8 cellular contexts compared by ENCODE assay signal in genomic region chr9:20683351-20684034, GRCh38. TPM values are rescaled to one million over a fixed set of nuclear protein-coding genes. Genes with fewer than 3 reads are reported as not detected.
A peak's percentile ranks its signal among the peaks of the same experiment; 100 is the strongest.
DNase-seq lines count a peak whose midpoint lies in the region; ATAC-seq lines count a peak whose summit lies in the region.

No MANE protein-coding gene starts in this region.

- peak; percentile 1 for ATAC-seq in activated CD8-positive, alpha-beta memory T cell treated with anti-CD3 and anti-CD28 coated beads, Interleukin-2, amount 10 ng/mL, durations not matched to agents 7 days and 5 days
- ATAC-seq in HG03378 (IDR thresholded peaks at IDR 0.05; ENCODE audit: unreplicated experiment): peak; percentile 36
- peak; percentile 38 to 40 for ATAC-seq in right cardiac atrium
- ATAC-seq in sciatic nerve: peak; percentile 74

- CTCF ChIA-PET in activated CD8-positive, alpha-beta memory T cell treated with anti-CD3 and anti-CD28 coated beads, Interleukin-2, amount 10 ng/mL, durations not matched to agents 7 days and 5 days (lab: Charles Lee): interaction anchor here (0.9 to 1.7 kb wide), 5 partner anchors 24 to 257 kb away, joined by 3 to 5 read pairs (median 4); partner anchors contain the start of gene MLLT3

- 3% methylated on average over 27 of the region's 27 CpGs for WGBS in right cardiac atrium

- H3K27me3 Mint-ChIP-seq in activated CD8-positive, alpha-beta memory T cell treated with anti-CD3 and anti-CD28 coated beads, Interleukin-2, amount 10 ng/mL, durations not matched to agents 7 days and 5 days: no peaks in the 10 kb centered on the region

- H3K4me1 ChIP-seq in SJCRH30 (no peaks in the 10 kb centered on the region), right cardiac atrium (ENCODE audit: control insufficient read depth, insufficient read depth, low read length) (peaks cover 4% of the 10 kb centered on the region)

- H3K9me3 ChIP-seq in SJCRH30 (replicated peaks) (no peaks in the 10 kb centered on the region), right cardiac atrium (ENCODE audit: control insufficient read depth, low read length) (no peaks in the 10 kb centered on the region)

- H3K36me3 Mint-ChIP-seq in activated CD8-positive, alpha-beta memory T cell treated with anti-CD3 and anti-CD28 coated beads, Interleukin-2, amount 10 ng/mL, durations not matched to agents 7 days and 5 days: peaks cover 3% of the 10 kb centered on the region

- H3K4me3 Mint-ChIP-seq in activated CD8-positive, alpha-beta memory T cell treated with anti-CD3 and anti-CD28 coated beads, Interleukin-2, amount 10 ng/mL, durations not matched to agents 7 days and 5 days: peak overlapping the region; percentile 92

- no peaks in the 10 kb centered on the region for H3K36me3 ChIP-seq in SJCRH30

- H3K9me3 Mint-ChIP-seq in activated CD8-positive, alpha-beta memory T cell treated with anti-CD3 and anti-CD28 coated beads, Interleukin-2, amount 10 ng/mL, durations not matched to agents 7 days and 5 days (ENCODE audit: low read depth): no peaks in the 10 kb centered on the region

- H3K27ac ChIP-seq in SJCRH30 (peak overlapping the region; percentile 5; the same call in 1 of the 2 replicates), right cardiac atrium (ENCODE audit: low read length) (peak overlapping the region; percentile 40)

- peak overlapping the region; percentile 39 for H3K27ac Mint-ChIP-seq in activated CD8-positive, alpha-beta memory T cell treated with anti-CD3 and anti-CD28 coated beads, Interleukin-2, amount 10 ng/mL, durations not matched to agents 7 days and 5 days

- H3K4me1 Mint-ChIP-seq in activated CD8-positive, alpha-beta memory T cell treated with anti-CD3 and anti-CD28 coated beads, Interleukin-2, amount 10 ng/mL, durations not matched to agents 7 days and 5 days: peaks cover 19% of the 10 kb centered on the region

- intact Hi-C loops in right cardiac atrium (cut with DNase I) (loop anchor here in 2 of 4 donors (5.0 to 10.0 kb wide), 2 partner anchors 56 to 59 kb away; partner anchors contain the start of gene MLLT3 (in 1 of the 2)), sciatic nerve (cut with DNase I) (loop anchor here (10.0 kb wide), 1 partner anchor 59 kb away; the partner anchor contains the start of gene MLLT3)

- H3K4me3 ChIP-seq in SJCRH30 (peak overlapping the region; percentile 73), right cardiac atrium (ENCODE audit: low read length) (peak overlapping the region; percentile 92)

- DNase-seq in activated CD8-positive, alpha-beta memory T cell treated with anti-CD3 and anti-CD28 coated beads, Interleukin-2, amount 10 ng/mL, durations not matched to agents 7 days and 5 days: peak; percentile 53
- DNase-seq in activated CD8-positive, alpha-beta memory T cell treated with anti-CD3 and anti-CD28 coated beads for 24 hours: no peak
- DNase-seq in SJCRH30 (peak; percentile 32 to 50), amygdala (lab: John Stamatoyannopoulos, UW) (peak in 35 of 56 donors; percentile 2 to 93 (median 37)), right cardiac atrium (peak; percentile 70 to 86 (median 78)), sciatic nerve (ENCODE audit: low spot score) (peak; percentile 73), NCI-H128 (lab: John Stamatoyannopoulos, UW; ENCODE audit: unreplicated experiment) (no peak)

- H3K27me3 ChIP-seq in SJCRH30: no peaks in the 10 kb centered on the region
- H3K27me3 ChIP-seq in right cardiac atrium (ENCODE audit: control insufficient read depth, insufficient read depth): no peaks in the 10 kb centered on the region

RNA-seq across cellular contexts. Expression of gene FOCAD, which starts 0.6 kb away (rescaled TPM):
- 10 to 100 TPM; 32.7 to 37.7 TPM for total RNA-seq in activated CD8-positive, alpha-beta memory T cell treated with anti-CD3 and anti-CD28 coated beads, Interleukin-2, amount 10 ng/mL, durations not matched to agents 7 days and 5 days
- total RNA-seq in SJCRH30 (2014; rRNA removed; shearing (Covaris generic)): 24.1 and 28.1 TPM in 2 replicates
- 10 to 100 TPM; 29.4 to 40.5 (median 37.9) TPM for total RNA-seq in right cardiac atrium
- polyA plus RNA-seq in right cardiac atrium: 9.5 TPM
- total RNA-seq in sciatic nerve: 22.5 TPM

Comparison
In these comparisons a context has a peak if more than half of its experiments do, and no peak if none do; other contexts are left out.
1. DNase-seq: peak in activated CD8-positive, alpha-beta memory T cell treated with anti-CD3 and anti-CD28 coated beads, Interleukin-2, amount 10 ng/mL, durations not matched to agents 7 days and 5 days (single experiment), SJCRH30 (2 of 2), amygdala (35 of 56), right cardiac atrium (3 of 3) and sciatic nerve (single experiment); none in activated CD8-positive, alpha-beta memory T cell treated with anti-CD3 and anti-CD28 coated beads for 24 hours (single experiment) and NCI-H128 (single experiment).
2. ATAC-seq: peak in every context shown above with its lines; median percentile 74 in sciatic nerve; 39 in right cardiac atrium; 36 in HG03378; 1 in activated CD8-positive, alpha-beta memory T cell treated with anti-CD3 and anti-CD28 coated beads, Interleukin-2, amount 10 ng/mL, durations not matched to agents 7 days and 5 days.